In the genomic region with DNA sequence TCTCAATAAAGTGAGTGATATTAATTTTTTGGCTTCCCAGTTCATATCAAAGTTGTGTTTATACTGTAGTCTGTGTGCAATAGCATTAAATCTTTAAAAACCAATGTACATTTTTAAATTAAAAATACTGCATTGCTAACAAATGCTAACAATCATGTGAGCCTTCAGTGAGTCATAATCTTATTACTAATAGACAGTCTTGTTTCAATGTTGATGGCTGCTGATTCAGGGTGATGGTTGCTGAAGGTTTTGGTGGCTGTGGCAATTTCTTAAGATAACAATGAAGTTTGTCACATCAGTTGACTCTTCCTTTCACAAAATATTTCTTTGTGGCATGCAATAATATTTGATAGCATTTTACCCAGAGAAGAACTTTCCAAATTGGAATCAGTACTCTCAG, we compare ENCODE assay signal across 18 cellular contexts.
A peak's percentile ranks its signal among the peaks of the same experiment; 100 is the strongest.
DNase-seq lines count a peak whose midpoint lies in the region; ATAC-seq, FAIRE-seq and TF ChIP-seq lines count a peak whose summit lies in the region.
"Had no signal": no experiment of that assay in that cellular context is flagged by ENCODE, and none has a peak within 500 bp of the region (broad histone marks: within the 10 kb centered on the region; RNA-seq: fewer than 3 reads in every experiment).

No MANE protein-coding gene starts in this region.

- H3K27ac ChIP-seq in right atrium auricular region (no peak overlapping the region), upper lobe of right lung (no peak overlapping the region), left lung (no peak overlapping the region)
- H3K27ac ChIP-seq: A549 had no signal

- peak; percentile 4 for DNase-seq in AG08395 (ENCODE audit: low spot score)
- peak; percentile 37 for DNase-seq in HT1080 (ENCODE audit: low read depth)
- peak; percentile 76 for DNase-seq in bronchial epithelial cell (ENCODE audit: low read depth)
- peak; percentile 60 for DNase-seq in iris pigment epithelial cell (ENCODE audit: low read depth)
- no peak for DNase-seq in right atrium auricular region (ENCODE audit: low spot score)
- no peak for DNase-seq in upper lobe of right lung
- DNase-seq in left lung: no peak
- DNase-seq: activated CD8-positive, alpha-beta memory T cell treated with anti-CD3 and anti-CD28 coated beads for 24 hours; CD4-positive, alpha-beta memory T cell; effector memory CD8-positive, alpha-beta T cell; mesendoderm; NCI-H2029; Right ventricle myocardium superior; stimulated activated CD4-positive, alpha-beta T cell treated with anti-CD3 and anti-CD28 coated beads, Interleukin-12 subunit alpha, Interleukin-12 subunit beta, amount 100 ng/mL, for 4 hours; trophoblast cell had no signal

- H3K4me3 ChIP-seq in bronchial epithelial cell (ENCODE audit: low read depth, low read length) (no peak overlapping the region), right atrium auricular region (no peak overlapping the region), upper lobe of right lung (no peak overlapping the region), left lung (no peak overlapping the region)
- H3K4me3 ChIP-seq: A549 had no signal

- TF ChIP-seq CTCF in bronchial epithelial cell (IDR thresholded peaks at IDR 0.05; ENCODE audit: insufficient read depth, low read length, severe bottlenecking) (no peak), right atrium auricular region (IDR thresholded peaks at IDR 0.05) (no peak), upper lobe of right lung (IDR thresholded peaks at IDR 0.05) (no peak), left lung (IDR thresholded peaks at IDR 0.05) (no peak)

- H3K27me3 ChIP-seq in bronchial epithelial cell (ENCODE audit: control insufficient read depth, insufficient read depth, low read length) (no peaks in the 10 kb centered on the region), right atrium auricular region (no peaks in the 10 kb centered on the region), upper lobe of right lung (no peaks in the 10 kb centered on the region), left lung (no peaks in the 10 kb centered on the region)

- intact Hi-C loops in upper lobe of right lung (cut with DNase I): no loop called here
- intact Hi-C loops in left lung (cut with DNase I): no loop called here

- no peaks in the 10 kb centered on the region for H3K4me1 ChIP-seq in right atrium auricular region
- no peaks in the 10 kb centered on the region for H3K4me1 ChIP-seq in upper lobe of right lung
- H3K4me1 ChIP-seq in left lung: no peaks in the 10 kb centered on the region
- H3K4me1 ChIP-seq: A549 had no signal

- no peak for FAIRE-seq in bronchial epithelial cell (lab: Jason Lieb, UNC)
- FAIRE-seq: A549 had no signal

- no peak for ATAC-seq in upper lobe of right lung
- no peak for ATAC-seq in GM19023 (IDR thresholded peaks at IDR 0.05; ENCODE audit: unreplicated experiment)
- ATAC-seq in left lung: no peak
- ATAC-seq: A549; effector memory CD8-positive, alpha-beta T cell; stimulated activated effector memory CD8-positive, alpha-beta T cell treated with anti-CD3 and anti-CD28 coated beads, Interleukin-12 subunit alpha, Interleukin-12 subunit beta, amount 100 ng/mL, for 72 hours had no signal

- no peaks in the 10 kb centered on the region for H3K9me3 ChIP-seq in right atrium auricular region
- no peaks in the 10 kb centered on the region for H3K9me3 ChIP-seq in upper lobe of right lung
- no peaks in the 10 kb centered on the region for H3K9me3 ChIP-seq in left lung
- H3K9me3 ChIP-seq: A549 had no signal

- H3K36me3 ChIP-seq in bronchial epithelial cell (ENCODE audit: control insufficient read depth, insufficient read depth, low read length) (peaks cover 1% of the 10 kb centered on the region), right atrium auricular region (no peaks in the 10 kb centered on the region), upper lobe of right lung (peaks cover 8% of the 10 kb centered on the region), left lung (peaks cover 0 to 13% of the 10 kb centered on the region in 2 donors)

Comparison
In these comparisons a context has a peak if more than half of its experiments do, and no peak if none do; other contexts are left out.
1. DNase-seq: peak in AG08395 (single experiment), HT1080 (single experiment), bronchial epithelial cell (single experiment) and iris pigment epithelial cell (single experiment); none in right atrium auricular region (single experiment), upper lobe of right lung (single experiment) and left lung (0 of 2).